In the genomic region with DNA sequence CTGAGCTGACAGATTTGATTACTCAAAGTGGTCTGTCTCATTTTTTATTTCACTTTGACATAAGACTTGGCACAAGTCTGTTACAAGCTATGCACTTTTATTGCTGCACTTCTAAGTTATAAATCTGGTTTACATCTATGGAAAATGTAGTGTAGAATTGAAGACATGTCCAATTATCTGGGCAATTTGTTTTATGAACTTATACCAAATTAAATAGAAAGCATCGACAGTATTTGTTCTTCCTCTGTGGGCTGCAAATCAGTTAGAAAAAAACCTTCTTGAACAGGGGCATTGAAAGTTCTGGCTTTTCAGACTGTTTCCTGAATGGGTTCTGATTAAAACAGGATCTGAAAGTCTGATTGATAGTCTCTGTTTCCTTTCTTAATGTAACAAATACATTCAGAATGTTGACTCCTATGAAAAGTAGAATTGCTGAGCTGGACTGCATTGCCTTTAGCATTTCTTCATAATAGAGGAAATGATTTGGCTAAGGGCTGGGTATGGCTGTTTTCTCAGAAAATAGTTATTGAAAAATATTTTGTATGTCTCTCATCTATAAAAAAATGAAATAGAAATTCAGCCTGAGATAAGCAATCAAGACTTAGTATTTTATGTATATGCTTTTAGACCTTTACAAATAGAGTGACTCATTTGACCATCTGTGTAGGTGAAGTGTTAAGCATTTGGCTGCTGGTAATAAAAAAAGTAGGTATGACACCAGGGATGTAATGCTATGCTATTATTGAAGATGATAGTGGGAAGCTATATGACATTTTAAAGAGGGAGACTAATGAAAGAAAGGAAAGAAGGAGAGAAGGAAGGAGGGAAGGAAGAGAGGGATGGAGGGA, we compare ENCODE assay signal across 21 cellular contexts.
A peak's percentile ranks its signal among the peaks of the same experiment; 100 is the strongest.
DNase-seq lines count a peak whose midpoint lies in the region; ATAC-seq and TF ChIP-seq lines count a peak whose summit lies in the region.
"Had no signal": no experiment of that assay in that cellular context is flagged by ENCODE, and none has a peak within 500 bp of the region (broad histone marks: within the 10 kb centered on the region; RNA-seq: fewer than 3 reads in every experiment).

No MANE protein-coding gene starts in this region.

- TF ChIP-seq POLR2A in breast epithelium (IDR thresholded peaks at IDR 0.05): no peak

- H3K27ac Mint-ChIP-seq in naive B cell: peak overlapping the region in 2 of 6 donors; percentile 53 to 73
- H3K27ac Mint-ChIP-seq: dendritic cell treated with granulocyte-macrophage colony-stimulating factor and Interleukin-4, amounts not matched to agents 40 ng/mL and 50 ng/mL, for 4 days; T-cell had no signal

- H3K4me3 ChIP-seq in left ventricle myocardium inferior (no peak overlapping the region), breast epithelium (no peak overlapping the region), SJCRH30 (no peak overlapping the region)
- H3K4me3 ChIP-seq: esophagus muscularis mucosa had no signal

- H3K36me3 Mint-ChIP-seq in naive B cell: no peaks in the 10 kb centered on the region
- H3K36me3 Mint-ChIP-seq: T-cell had no signal

- no peaks in the 10 kb centered on the region for H3K27me3 ChIP-seq in left ventricle myocardium inferior (ENCODE audit: low read depth)
- no peaks in the 10 kb centered on the region for H3K27me3 ChIP-seq in breast epithelium
- no peaks in the 10 kb centered on the region for H3K27me3 ChIP-seq in SJCRH30
- H3K27me3 ChIP-seq: esophagus muscularis mucosa had no signal

- peaks cover 0 to 4% (median 0%) of the 10 kb centered on the region in 3 donors for H3K27me3 Mint-ChIP-seq in naive B cell
- H3K27me3 Mint-ChIP-seq: T-cell had no signal

- TF ChIP-seq CTCF in left ventricle myocardium inferior (IDR thresholded peaks at IDR 0.05; ENCODE audit: borderline replicate concordance) (no peak), breast epithelium (IDR thresholded peaks at IDR 0.05) (no peak)

- peak overlapping the region; percentile 73 for H3K27ac ChIP-seq in left ventricle myocardium inferior (replicated peaks)
- peak overlapping the region; percentile 8 to 43 for H3K27ac ChIP-seq in breast epithelium
- no peak overlapping the region for H3K27ac ChIP-seq in SJCRH30

- H3K9me3 Mint-ChIP-seq in naive B cell: no peaks in the 10 kb centered on the region
- H3K9me3 Mint-ChIP-seq: dendritic cell treated with granulocyte-macrophage colony-stimulating factor and Interleukin-4, amounts not matched to agents 40 ng/mL and 50 ng/mL, for 4 days had no signal

- ATAC-seq in left ventricle myocardium superior (no peak), naive B cell (ENCODE audit: low read depth in 2 of 2) (peak; percentile 94), GM21576 (IDR thresholded peaks at IDR 0.05; ENCODE audit: unreplicated experiment) (no peak), HG02938 (IDR thresholded peaks at IDR 0.05; ENCODE audit: unreplicated experiment) (no peak)
- ATAC-seq: T-cell had no signal

- intact Hi-C loops in left ventricle myocardium inferior (cut with micrococcal nuclease) (no loop called here), left ventricle myocardium superior (cut with micrococcal nuclease) (no loop called here), breast epithelium (cut with DNase I; ENCODE audit: low total_unique reads) (no loop called here)

- no peak for DNase-seq in left ventricle myocardium inferior
- DNase-seq in left ventricle myocardium superior: no peak
- no peak for DNase-seq in breast epithelium (ENCODE audit: low spot score in 2 of 2)
- DNase-seq in naive B cell: peak; percentile 43
- no peak for DNase-seq in SJCRH30
- DNase-seq in NCI-H2081 (lab: John Stamatoyannopoulos, UW): no peak
- DNase-seq: activated CD4-positive, CD25-positive, alpha-beta regulatory T cell; activated gamma-delta T cell; aorta; COR-L47; GF-D8; hypothalamus; Kasumi-1; NCI-H187; NCI-H526 treated with DMSO at 0.1 percent for 48 hours; nucleus accumbens; T-cell had no signal

- H3K4me1 Mint-ChIP-seq in naive B cell: peaks cover 8 to 20% (median 10%) of the 10 kb centered on the region in 3 donors
- H3K4me1 Mint-ChIP-seq: T-cell had no signal

- H3K9me3 ChIP-seq in left ventricle myocardium inferior (replicated peaks) (no peaks in the 10 kb centered on the region), breast epithelium (no peaks in the 10 kb centered on the region), SJCRH30 (replicated peaks) (no peaks in the 10 kb centered on the region)
- H3K9me3 ChIP-seq: esophagus muscularis mucosa had no signal

- H3K36me3 ChIP-seq in left ventricle myocardium inferior: no peaks in the 10 kb centered on the region
- no peaks in the 10 kb centered on the region for H3K36me3 ChIP-seq in breast epithelium
- H3K36me3 ChIP-seq in SJCRH30: no peaks in the 10 kb centered on the region
- H3K36me3 ChIP-seq: esophagus muscularis mucosa had no signal

- H3K4me1 ChIP-seq in left ventricle myocardium inferior: peaks cover 44% of the 10 kb centered on the region
- H3K4me1 ChIP-seq in breast epithelium: no peaks in the 10 kb centered on the region
- 0 out of 2 replicates have a peak, but pooled peaks cover 5% of the 10 kb centered on the region for H3K4me1 ChIP-seq in SJCRH30

- peak overlapping the region in 4 of 8 donors; percentile 7 to 43 (median 24) for H3K4me3 Mint-ChIP-seq in naive B cell
- H3K4me3 Mint-ChIP-seq: dendritic cell treated with granulocyte-macrophage colony-stimulating factor and Interleukin-4, amounts not matched to agents 40 ng/mL and 50 ng/mL, for 4 days; T-cell had no signal

Comparison
In these comparisons a context has a peak if more than half of its experiments do, and no peak if none do; other contexts are left out.
1. ATAC-seq: peak in naive B cell (2 of 2); none in left ventricle myocardium superior (single experiment), GM21576 (single experiment) and HG02938 (single experiment).